11 cellular contexts compared by ENCODE assay signal in genomic region chr1:174134000-174134659, GRCh38. TPM values are rescaled to one million over a fixed set of nuclear protein-coding genes. Genes with fewer than 3 reads are reported as not detected.
A peak's percentile ranks its signal among the peaks of the same experiment; 100 is the strongest.
DNase-seq lines count a peak whose midpoint lies in the region; ATAC-seq lines count a peak whose summit lies in the region.
"Had no signal": no experiment of that assay in that cellular context is flagged by ENCODE, and none has a peak within 500 bp of the region (broad histone marks: within the 10 kb centered on the region; RNA-seq: fewer than 3 reads in every experiment).

No MANE protein-coding gene starts in this region.

- H3K36me3 Mint-ChIP-seq in stimulated activated naive B cell treated with anti-CD40 and anti-IgM and Interleukin-4, amounts not matched to agents 10 μg/mL and 1 μg/mL and 100 μg/mL, for 72 hours = peaks cover 10 to 22% of the 10 kb centered on the region in 2 donors

- peak overlapping the region; percentile 42 for H3K27ac Mint-ChIP-seq in stimulated activated naive B cell treated with anti-CD40 and anti-IgM and Interleukin-4, amounts not matched to agents 10 μg/mL and 1 μg/mL and 100 μg/mL, for 72 hours

- ATAC-seq in GM18870 (IDR thresholded peaks at IDR 0.05; ENCODE audit: unreplicated experiment) (peak; percentile 45), HG02852 (IDR thresholded peaks at IDR 0.05; ENCODE audit: unreplicated experiment) (peak; percentile 77), left cardiac atrium (no peak)
- peak; percentile 97 for ATAC-seq in stimulated activated naive B cell treated with anti-CD40 and anti-IgM and Interleukin-4, amounts not matched to agents 10 μg/mL and 1 μg/mL and 100 μg/mL, for 72 hours (replicated peaks)
- ATAC-seq: HepG2 had no signal

- no peak overlapping the region for H3K4me3 Mint-ChIP-seq in stimulated activated naive B cell treated with anti-CD40 and anti-IgM and Interleukin-4, amounts not matched to agents 10 μg/mL and 1 μg/mL and 100 μg/mL, for 72 hours

- intact Hi-C loops in left cardiac atrium (cut with DNase I) = no loop called here

- no peaks in the 10 kb centered on the region for H3K27me3 Mint-ChIP-seq in stimulated activated naive B cell treated with anti-CD40 and anti-IgM and Interleukin-4, amounts not matched to agents 10 μg/mL and 1 μg/mL and 100 μg/mL, for 72 hours

- peaks cover 16 to 20% of the 10 kb centered on the region in 2 donors for H3K9me3 Mint-ChIP-seq in stimulated activated naive B cell treated with anti-CD40 and anti-IgM and Interleukin-4, amounts not matched to agents 10 μg/mL and 1 μg/mL and 100 μg/mL, for 72 hours

- peaks cover 11 to 25% of the 10 kb centered on the region in 2 donors for H3K4me1 Mint-ChIP-seq in stimulated activated naive B cell treated with anti-CD40 and anti-IgM and Interleukin-4, amounts not matched to agents 10 μg/mL and 1 μg/mL and 100 μg/mL, for 72 hours

- peak; percentile 69 for DNase-seq in NCI-H146 treated with DMSO at 0.1 percent for 48 hours (lab: John Stamatoyannopoulos, UW; ENCODE audit: unreplicated experiment)
- DNase-seq in stimulated activated naive B cell treated with anti-CD40 and anti-IgM and Interleukin-4, amounts not matched to agents 10 μg/mL and 1 μg/mL and 100 μg/mL, for 72 hours = peak; percentile 61
- no peak for DNase-seq in kidney glomerular epithelial cell (lab: John Stamatoyannopoulos, UW)
- no peak for DNase-seq in SW 1271 (lab: John Stamatoyannopoulos, UW)
- no peak for DNase-seq in left cardiac atrium
- DNase-seq: DMS 273 treated with DMSO at 0.1 percent for 48 hours, Peyer's patch, T-helper 9 cell had no signal

RNA-seq across cellular contexts. Expression of gene RABGAP1L, which starts 25.2 kb away (rescaled TPM):
- total RNA-seq in left cardiac atrium = 100 to 1,000 TPM; 134 to 145 TPM

Comparison
In these comparisons a context has a peak if more than half of its experiments do, and no peak if none do; other contexts are left out.
1. ATAC-seq: peak in GM18870 (single experiment), HG02852 (single experiment) and stimulated activated naive B cell treated with anti-CD40 and anti-IgM and Interleukin-4, amounts not matched to agents 10 μg/mL and 1 μg/mL and 100 μg/mL, for 72 hours (2 of 2); none in left cardiac atrium (0 of 2).
2. DNase-seq: peak in NCI-H146 treated with DMSO at 0.1 percent for 48 hours (single experiment) and stimulated activated naive B cell treated with anti-CD40 and anti-IgM and Interleukin-4, amounts not matched to agents 10 μg/mL and 1 μg/mL and 100 μg/mL, for 72 hours (single experiment); none in kidney glomerular epithelial cell (single experiment), SW 1271 (0 of 2) and left cardiac atrium (single experiment).